Comparison of ENCODE assay signal across 2 cellular contexts in the genomic region with DNA sequence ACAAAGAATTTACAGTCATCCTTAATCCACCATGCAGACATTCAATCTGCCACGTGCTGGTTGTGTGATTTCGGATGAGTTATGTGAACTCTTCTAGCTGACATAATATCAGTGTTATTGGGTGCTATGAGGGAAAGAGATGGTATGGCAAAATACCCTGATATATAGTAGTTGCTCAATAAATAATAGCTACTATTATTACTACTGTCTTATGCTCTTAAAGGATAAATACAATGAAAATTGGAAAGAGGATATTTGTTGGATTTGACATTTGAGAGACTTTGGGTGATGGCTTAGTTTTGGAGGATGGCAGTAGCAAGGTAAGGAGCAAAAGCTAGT.
A peak's percentile ranks its signal among the peaks of the same experiment; 100 is the strongest.
TF ChIP-seq lines count a peak whose summit lies in the region.

No MANE protein-coding gene starts in this region.

TF ChIP-seq in HepG2, 621 proteins besides CTCF, POLR2A, EP300 and RAD21:
- no peak for TF ChIP-seq ZNF629 (CRISPR knock-in tag; conservative IDR thresholded peaks at IDR 0.05)
- TF ChIP-seq, protein P1, sequence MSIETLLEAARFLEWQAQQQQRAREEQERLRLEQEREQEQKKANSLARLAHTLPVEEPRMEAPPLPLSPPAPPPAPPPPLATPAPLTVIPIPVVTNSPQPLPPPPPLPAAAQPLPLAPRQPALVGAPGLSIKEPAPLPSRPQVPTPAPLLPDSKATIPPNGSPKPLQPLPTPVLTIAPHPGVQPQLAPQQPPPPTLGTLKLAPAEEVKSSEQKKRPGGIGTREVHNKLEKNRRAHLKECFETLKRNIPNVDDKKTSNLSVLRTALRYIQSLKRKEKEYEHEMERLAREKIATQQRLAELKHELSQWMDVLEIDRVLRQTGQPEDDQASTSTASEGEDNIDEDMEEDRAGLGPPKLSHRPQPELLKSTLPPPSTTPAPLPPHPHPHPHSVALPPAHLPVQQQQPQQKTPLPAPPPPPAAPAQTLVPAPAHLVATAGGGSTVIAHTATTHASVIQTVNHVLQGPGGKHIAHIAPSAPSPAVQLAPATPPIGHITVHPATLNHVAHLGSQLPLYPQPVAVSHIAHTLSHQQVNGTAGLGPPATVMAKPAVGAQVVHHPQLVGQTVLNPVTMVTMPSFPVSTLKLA (IDR thresholded peaks at IDR 0.05) = 0 out of 2 replicates have a peak, but pooled peaks have one; percentile 11
TF ChIP-seq in HepG2: peak in this region for 1.

TF ChIP-seq in K562, 482 proteins besides CTCF, POLR2A, EP300 and RAD21 (continued from another document and continues in another):
- no peak for TF ChIP-seq DPF2 (IDR thresholded peaks at IDR 0.05)
- no peak for TF ChIP-seq CCAR2 (IDR thresholded peaks at IDR 0.05; ENCODE audit: low read depth, low read length)
- TF ChIP-seq RCOR1 (IDR thresholded peaks at IDR 0.05; ENCODE audit: borderline replicate concordance in 1 of 2, low read depth in 2 of 2, low read length in 2 of 2) = 0 out of 4 replicates have a peak, but pooled peaks of 1 of the 2 experiments have one; percentile 17
- no peak for TF ChIP-seq KLF13 (tag; IDR thresholded peaks at IDR 0.05; ENCODE audit: borderline replicate concordance, low read depth)
- TF ChIP-seq MAFG (tag; conservative IDR thresholded peaks at IDR 0.05) = no peak
- TF ChIP-seq BRD9 (IDR thresholded peaks at IDR 0.05; ENCODE audit: low read depth, partially characterized antibody) = no peak
- no peak for TF ChIP-seq PPARD (CRISPR knock-in tag; IDR thresholded peaks at IDR 0.05)
- no peak for TF ChIP-seq MTA2 (IDR thresholded peaks at IDR 0.05; ENCODE audit: low read depth)
- 0 out of 2 replicates have a peak, but pooled peaks have one; percentile 14 for TF ChIP-seq PHB2 (IDR thresholded peaks at IDR 0.05; ENCODE audit: low read depth)
- TF ChIP-seq, protein P2, sequence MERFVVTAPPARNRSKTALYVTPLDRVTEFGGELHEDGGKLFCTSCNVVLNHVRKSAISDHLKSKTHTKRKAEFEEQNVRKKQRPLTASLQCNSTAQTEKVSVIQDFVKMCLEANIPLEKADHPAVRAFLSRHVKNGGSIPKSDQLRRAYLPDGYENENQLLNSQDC (CRISPR knock-in tag; IDR thresholded peaks at IDR 0.05) = no peak
- no peak for TF ChIP-seq HDAC2 (IDR thresholded peaks at IDR 0.05)
- TF ChIP-seq, protein P3, sequence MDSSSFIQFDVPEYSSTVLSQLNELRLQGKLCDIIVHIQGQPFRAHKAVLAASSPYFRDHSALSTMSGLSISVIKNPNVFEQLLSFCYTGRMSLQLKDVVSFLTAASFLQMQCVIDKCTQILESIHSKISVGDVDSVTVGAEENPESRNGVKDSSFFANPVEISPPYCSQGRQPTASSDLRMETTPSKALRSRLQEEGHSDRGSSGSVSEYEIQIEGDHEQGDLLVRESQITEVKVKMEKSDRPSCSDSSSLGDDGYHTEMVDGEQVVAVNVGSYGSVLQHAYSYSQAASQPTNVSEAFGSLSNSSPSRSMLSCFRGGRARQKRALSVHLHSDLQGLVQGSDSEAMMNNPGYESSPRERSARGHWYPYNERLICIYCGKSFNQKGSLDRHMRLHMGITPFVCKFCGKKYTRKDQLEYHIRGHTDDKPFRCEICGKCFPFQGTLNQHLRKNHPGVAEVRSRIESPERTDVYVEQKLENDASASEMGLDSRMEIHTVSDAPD (CRISPR knock-in tag; IDR thresholded peaks at IDR 0.05) = no peak
- no peak for TF ChIP-seq ASH1L (IDR thresholded peaks at IDR 0.05; ENCODE audit: borderline replicate concordance, low read depth, partially characterized antibody)
- no peak for TF ChIP-seq ILF3 (IDR thresholded peaks at IDR 0.05; ENCODE audit: borderline replicate concordance)
- no peak for TF ChIP-seq PHF8 (IDR thresholded peaks at IDR 0.05; ENCODE audit: borderline replicate concordance, low read length)
- peak; percentile 46; the same call in 1 of the 2 replicates for TF ChIP-seq THRAP3 (IDR thresholded peaks at IDR 0.05; ENCODE audit: borderline replicate concordance)
- TF ChIP-seq CBX8 (IDR thresholded peaks at IDR 0.05; ENCODE audit: borderline replicate concordance, extremely low read depth, low read depth, low read length, poor library complexity, severe bottlenecking) = no peak
- TF ChIP-seq, protein P4, sequence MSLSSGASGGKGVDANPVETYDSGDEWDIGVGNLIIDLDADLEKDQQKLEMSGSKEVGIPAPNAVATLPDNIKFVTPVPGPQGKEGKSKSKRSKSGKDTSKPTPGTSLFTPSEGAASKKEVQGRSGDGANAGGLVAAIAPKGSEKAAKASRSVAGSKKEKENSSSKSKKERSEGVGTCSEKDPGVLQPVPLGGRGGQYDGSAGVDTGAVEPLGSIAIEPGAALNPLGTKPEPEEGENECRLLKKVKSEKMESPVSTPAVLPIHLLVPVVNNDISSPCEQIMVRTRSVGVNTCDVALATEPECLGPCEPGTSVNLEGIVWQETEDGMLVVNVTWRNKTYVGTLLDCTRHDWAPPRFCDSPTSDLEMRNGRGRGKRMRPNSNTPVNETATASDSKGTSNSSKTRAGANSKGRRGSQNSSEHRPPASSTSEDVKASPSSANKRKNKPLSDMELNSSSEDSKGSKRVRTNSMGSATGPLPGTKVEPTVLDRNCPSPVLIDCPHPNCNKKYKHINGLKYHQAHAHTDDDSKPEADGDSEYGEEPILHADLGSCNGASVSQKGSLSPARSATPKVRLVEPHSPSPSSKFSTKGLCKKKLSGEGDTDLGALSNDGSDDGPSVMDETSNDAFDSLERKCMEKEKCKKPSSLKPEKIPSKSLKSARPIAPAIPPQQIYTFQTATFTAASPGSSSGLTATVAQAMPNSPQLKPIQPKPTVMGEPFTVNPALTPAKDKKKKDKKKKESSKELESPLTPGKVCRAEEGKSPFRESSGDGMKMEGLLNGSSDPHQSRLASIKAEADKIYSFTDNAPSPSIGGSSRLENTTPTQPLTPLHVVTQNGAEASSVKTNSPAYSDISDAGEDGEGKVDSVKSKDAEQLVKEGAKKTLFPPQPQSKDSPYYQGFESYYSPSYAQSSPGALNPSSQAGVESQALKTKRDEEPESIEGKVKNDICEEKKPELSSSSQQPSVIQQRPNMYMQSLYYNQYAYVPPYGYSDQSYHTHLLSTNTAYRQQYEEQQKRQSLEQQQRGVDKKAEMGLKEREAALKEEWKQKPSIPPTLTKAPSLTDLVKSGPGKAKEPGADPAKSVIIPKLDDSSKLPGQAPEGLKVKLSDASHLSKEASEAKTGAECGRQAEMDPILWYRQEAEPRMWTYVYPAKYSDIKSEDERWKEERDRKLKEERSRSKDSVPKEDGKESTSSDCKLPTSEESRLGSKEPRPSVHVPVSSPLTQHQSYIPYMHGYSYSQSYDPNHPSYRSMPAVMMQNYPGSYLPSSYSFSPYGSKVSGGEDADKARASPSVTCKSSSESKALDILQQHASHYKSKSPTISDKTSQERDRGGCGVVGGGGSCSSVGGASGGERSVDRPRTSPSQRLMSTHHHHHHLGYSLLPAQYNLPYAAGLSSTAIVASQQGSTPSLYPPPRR (CRISPR knock-in tag; IDR thresholded peaks at IDR 0.05; ENCODE audit: borderline replicate concordance) = no peak
- no peak for TF ChIP-seq BMI1 (IDR thresholded peaks at IDR 0.05; ENCODE audit: low read length)
- no peak for TF ChIP-seq YBX1 (IDR thresholded peaks at IDR 0.05)
- no peak for TF ChIP-seq GTF2A2 (tag; IDR thresholded peaks at IDR 0.05)
- TF ChIP-seq MAZ (CRISPR knock-in tag; conservative IDR thresholded peaks at IDR 0.05 in 1 of 2, IDR thresholded peaks at IDR 0.05 in 1 of 2) = no peak; a peak in 1 of 4 replicates
- TF ChIP-seq, protein P5, sequence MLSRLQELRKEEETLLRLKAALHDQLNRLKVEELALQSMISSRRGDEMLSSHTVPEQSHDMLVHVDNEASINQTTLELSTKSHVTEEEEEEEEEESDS (CRISPR knock-in tag; IDR thresholded peaks at IDR 0.05) = no peak
- no peak for TF ChIP-seq ZNF444 (CRISPR knock-in tag; IDR thresholded peaks at IDR 0.05)
- TF ChIP-seq FOXA3 (CRISPR knock-in tag; conservative IDR thresholded peaks at IDR 0.05 in 1 of 2, IDR thresholded peaks at IDR 0.05 in 1 of 2) = no peak
- TF ChIP-seq, protein P6, sequence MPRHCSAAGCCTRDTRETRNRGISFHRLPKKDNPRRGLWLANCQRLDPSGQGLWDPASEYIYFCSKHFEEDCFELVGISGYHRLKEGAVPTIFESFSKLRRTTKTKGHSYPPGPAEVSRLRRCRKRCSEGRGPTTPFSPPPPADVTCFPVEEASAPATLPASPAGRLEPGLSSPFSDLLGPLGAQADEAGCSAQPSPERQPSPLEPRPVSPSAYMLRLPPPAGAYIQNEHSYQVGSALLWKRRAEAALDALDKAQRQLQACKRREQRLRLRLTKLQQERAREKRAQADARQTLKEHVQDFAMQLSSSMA (CRISPR knock-in tag; IDR thresholded peaks at IDR 0.05) = no peak
- TF ChIP-seq BHLHE40 (IDR thresholded peaks at IDR 0.05; ENCODE audit: low read length) = peak; percentile 48; the same call in 1 of the 2 replicates
- no peak for TF ChIP-seq KAT7 (CRISPR knock-in tag; IDR thresholded peaks at IDR 0.05; ENCODE audit: borderline replicate concordance)
- no peak for TF ChIP-seq SRF (CRISPR knock-in tag; IDR thresholded peaks at IDR 0.05)
- TF ChIP-seq, protein P7, sequence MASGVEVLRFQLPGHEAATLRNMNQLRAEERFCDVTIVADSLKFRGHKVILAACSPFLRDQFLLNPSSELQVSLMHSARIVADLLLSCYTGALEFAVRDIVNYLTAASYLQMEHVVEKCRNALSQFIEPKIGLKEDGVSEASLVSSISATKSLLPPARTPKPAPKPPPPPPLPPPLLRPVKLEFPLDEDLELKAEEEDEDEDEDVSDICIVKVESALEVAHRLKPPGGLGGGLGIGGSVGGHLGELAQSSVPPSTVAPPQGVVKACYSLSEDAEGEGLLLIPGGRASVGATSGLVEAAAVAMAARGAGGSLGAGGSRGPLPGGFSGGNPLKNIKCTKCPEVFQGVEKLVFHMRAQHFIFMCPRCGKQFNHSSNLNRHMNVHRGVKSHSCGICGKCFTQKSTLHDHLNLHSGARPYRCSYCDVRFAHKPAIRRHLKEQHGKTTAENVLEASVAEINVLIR (CRISPR knock-in tag; IDR thresholded peaks at IDR 0.05) = no peak
- TF ChIP-seq MBD2 (IDR thresholded peaks at IDR 0.05; ENCODE audit: borderline replicate concordance, low read depth) = no peak
- TF ChIP-seq, protein P8, sequence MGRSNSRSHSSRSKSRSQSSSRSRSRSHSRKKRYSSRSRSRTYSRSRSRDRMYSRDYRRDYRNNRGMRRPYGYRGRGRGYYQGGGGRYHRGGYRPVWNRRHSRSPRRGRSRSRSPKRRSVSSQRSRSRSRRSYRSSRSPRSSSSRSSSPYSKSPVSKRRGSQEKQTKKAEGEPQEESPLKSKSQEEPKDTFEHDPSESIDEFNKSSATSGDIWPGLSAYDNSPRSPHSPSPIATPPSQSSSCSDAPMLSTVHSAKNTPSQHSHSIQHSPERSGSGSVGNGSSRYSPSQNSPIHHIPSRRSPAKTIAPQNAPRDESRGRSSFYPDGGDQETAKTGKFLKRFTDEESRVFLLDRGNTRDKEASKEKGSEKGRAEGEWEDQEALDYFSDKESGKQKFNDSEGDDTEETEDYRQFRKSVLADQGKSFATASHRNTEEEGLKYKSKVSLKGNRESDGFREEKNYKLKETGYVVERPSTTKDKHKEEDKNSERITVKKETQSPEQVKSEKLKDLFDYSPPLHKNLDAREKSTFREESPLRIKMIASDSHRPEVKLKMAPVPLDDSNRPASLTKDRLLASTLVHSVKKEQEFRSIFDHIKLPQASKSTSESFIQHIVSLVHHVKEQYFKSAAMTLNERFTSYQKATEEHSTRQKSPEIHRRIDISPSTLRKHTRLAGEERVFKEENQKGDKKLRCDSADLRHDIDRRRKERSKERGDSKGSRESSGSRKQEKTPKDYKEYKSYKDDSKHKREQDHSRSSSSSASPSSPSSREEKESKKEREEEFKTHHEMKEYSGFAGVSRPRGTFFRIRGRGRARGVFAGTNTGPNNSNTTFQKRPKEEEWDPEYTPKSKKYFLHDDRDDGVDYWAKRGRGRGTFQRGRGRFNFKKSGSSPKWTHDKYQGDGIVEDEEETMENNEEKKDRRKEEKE (IDR thresholded peaks at IDR 0.05; ENCODE audit: borderline replicate concordance in 1 of 2, control insufficient read depth in 1 of 2, low read depth in 2 of 2, low read length in 1 of 2) = no peak
- TF ChIP-seq ETV6 (IDR thresholded peaks at IDR 0.05; ENCODE audit: borderline replicate concordance in 1 of 2, low read depth in 2 of 2, low read length in 1 of 2) = no peak
- no peak for TF ChIP-seq ETV6 (CRISPR knock-in tag; IDR thresholded peaks at IDR 0.05; ENCODE audit: borderline replicate concordance)
- no peak for TF ChIP-seq NFIX (CRISPR knock-in tag; IDR thresholded peaks at IDR 0.05; ENCODE audit: low read depth)
- TF ChIP-seq TBP (optimal IDR thresholded peaks at IDR 0.05; ENCODE audit: low read depth, low read length) = no peak
- TF ChIP-seq ADNP (tag; IDR thresholded peaks at IDR 0.05) = 0 out of 2 replicates have a peak, but pooled peaks have one; percentile 12
- TF ChIP-seq ZNF41 (CRISPR knock-in tag; conservative IDR thresholded peaks at IDR 0.05) = no peak
- no peak for TF ChIP-seq TFAM (CRISPR knock-in tag; conservative IDR thresholded peaks at IDR 0.05)
- TF ChIP-seq, protein P9, sequence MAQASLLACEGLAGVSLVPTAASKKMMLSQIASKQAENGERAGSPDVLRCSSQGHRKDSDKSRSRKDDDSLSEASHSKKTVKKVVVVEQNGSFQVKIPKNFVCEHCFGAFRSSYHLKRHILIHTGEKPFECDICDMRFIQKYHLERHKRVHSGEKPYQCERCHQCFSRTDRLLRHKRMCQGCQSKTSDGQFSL (CRISPR knock-in tag; IDR thresholded peaks at IDR 0.05) = no peak
- TF ChIP-seq, protein P9 (tag; IDR thresholded peaks at IDR 0.05) = no peak
- no peak for TF ChIP-seq HIVEP1 (CRISPR knock-in tag; IDR thresholded peaks at IDR 0.05)
- no peak for TF ChIP-seq KAT8 (IDR thresholded peaks at IDR 0.05; ENCODE audit: low read depth)
- no peak for TF ChIP-seq TEAD1 (CRISPR knock-in tag; IDR thresholded peaks at IDR 0.05)
- TF ChIP-seq ZNF224 (CRISPR knock-in tag; IDR thresholded peaks at IDR 0.05) = no peak
- TF ChIP-seq ZNF24 (IDR thresholded peaks at IDR 0.05) = no peak
- TF ChIP-seq NR2F6 (CRISPR knock-in tag; IDR thresholded peaks at IDR 0.05) = no peak
- TF ChIP-seq, protein P10, sequence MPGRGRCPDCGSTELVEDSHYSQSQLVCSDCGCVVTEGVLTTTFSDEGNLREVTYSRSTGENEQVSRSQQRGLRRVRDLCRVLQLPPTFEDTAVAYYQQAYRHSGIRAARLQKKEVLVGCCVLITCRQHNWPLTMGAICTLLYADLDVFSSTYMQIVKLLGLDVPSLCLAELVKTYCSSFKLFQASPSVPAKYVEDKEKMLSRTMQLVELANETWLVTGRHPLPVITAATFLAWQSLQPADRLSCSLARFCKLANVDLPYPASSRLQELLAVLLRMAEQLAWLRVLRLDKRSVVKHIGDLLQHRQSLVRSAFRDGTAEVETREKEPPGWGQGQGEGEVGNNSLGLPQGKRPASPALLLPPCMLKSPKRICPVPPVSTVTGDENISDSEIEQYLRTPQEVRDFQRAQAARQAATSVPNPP (IDR thresholded peaks at IDR 0.05; ENCODE audit: borderline replicate concordance, insufficient read depth, insufficient read length) = no peak
- no peak for TF ChIP-seq NCOA1 (IDR thresholded peaks at IDR 0.05; ENCODE audit: low read depth)
- no peak for TF ChIP-seq SPI1 (IDR thresholded peaks at IDR 0.05; ENCODE audit: borderline replicate concordance, low read depth, low read length)
- no peak for TF ChIP-seq GTF2F1 (IDR thresholded peaks at IDR 0.05; ENCODE audit: low read depth, low read length)
